In the genomic region with DNA sequence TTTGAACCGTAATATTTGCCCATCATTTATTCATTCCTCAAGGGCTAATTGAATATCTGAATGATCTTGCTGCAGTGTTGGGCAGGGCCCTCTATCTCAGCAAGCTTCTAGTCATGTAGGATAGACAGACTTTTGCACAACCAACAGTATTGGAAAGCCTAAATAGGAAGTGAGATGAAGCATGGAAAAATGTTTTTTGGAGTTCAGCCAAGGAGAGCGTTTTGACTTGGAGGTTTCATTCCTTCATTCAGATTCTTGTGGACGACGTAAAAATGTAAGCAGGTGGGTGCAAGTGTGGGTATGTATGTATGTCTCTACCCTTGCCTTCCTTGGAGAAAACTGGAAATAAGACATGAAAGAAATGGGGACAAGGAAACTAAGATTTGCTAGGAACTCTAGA, we compare ENCODE assay signal across 15 cellular contexts.
"Had no signal": no experiment of that assay in that cellular context is flagged by ENCODE, and none has a peak within 500 bp of the region (broad histone marks: within the 10 kb centered on the region; RNA-seq: fewer than 3 reads in every experiment).

No MANE protein-coding gene starts in this region.

- H3K4me1 ChIP-seq: foreskin keratinocyte had no signal

- H3K4me3 ChIP-seq: lower lobe of right lung, upper lobe of right lung had no signal

- H3K36me3 ChIP-seq: brain microvascular endothelial cell had no signal

- H3K27ac ChIP-seq: brain microvascular endothelial cell, foreskin keratinocyte, lower lobe of right lung, upper lobe of right lung had no signal

- H3K27me3 ChIP-seq: brain microvascular endothelial cell, upper lobe of right lung had no signal

- ATAC-seq: activated CD8-positive, alpha-beta T cell treated with anti-CD3 and anti-CD28 coated beads, Interleukin-2, amount 10 ng/mL, durations not matched to agents 7 days and 5 days; activated naive CD8-positive, alpha-beta T cell treated with anti-CD3 and anti-CD28 coated beads, Interleukin-2, amount 50 U/mL, for 24 hours; activated T-cell treated with anti-CD3 and anti-CD28 coated beads, Interleukin-2, amount 50 U/mL, for 4 hours; effector memory CD8-positive, alpha-beta T cell; foreskin keratinocyte; lower lobe of right lung; natural killer cell treated with Interleukin-12 subunit alpha and Interleukin-12 subunit beta and Interleukin-15 and Interleukin-18, amount 100 ng/mL, for 72 hours; stimulated activated naive B cell treated with anti-CD40 and anti-IgM and Interleukin-4, amounts not matched to agents 10 μg/mL and 1 μg/mL and 100 μg/mL, for 72 hours; upper lobe of right lung had no signal

- H3K9me3 ChIP-seq: lower lobe of right lung, upper lobe of right lung had no signal

- DNase-seq: activated CD4-positive, alpha-beta T cell treated with anti-CD3 and anti-CD28 coated beads, Interleukin-2, amount 10 ng/mL, durations not matched to agents 7 days and 5 days; activated CD8-positive, alpha-beta T cell treated with anti-CD3 and anti-CD28 coated beads, Interleukin-2, amount 10 ng/mL, durations not matched to agents 7 days and 5 days; activated naive CD4-positive, alpha-beta T cell treated with anti-CD3 and anti-CD28 coated beads for 36 hours; activated naive CD8-positive, alpha-beta T cell treated with anti-CD3 and anti-CD28 coated beads, Interleukin-2, amount 50 U/mL, for 24 hours; activated T-cell treated with anti-CD3 and anti-CD28 coated beads, Interleukin-2, amount 50 U/mL, for 4 hours; brain microvascular endothelial cell; effector memory CD8-positive, alpha-beta T cell; foreskin keratinocyte; hippocampal formation; islet precursor cell; lower lobe of right lung; retina; stimulated activated naive B cell treated with anti-CD40 and anti-IgM and Interleukin-4, amounts not matched to agents 10 μg/mL and 1 μg/mL and 100 μg/mL, for 72 hours; upper lobe of right lung had no signal
